In the genomic region with DNA sequence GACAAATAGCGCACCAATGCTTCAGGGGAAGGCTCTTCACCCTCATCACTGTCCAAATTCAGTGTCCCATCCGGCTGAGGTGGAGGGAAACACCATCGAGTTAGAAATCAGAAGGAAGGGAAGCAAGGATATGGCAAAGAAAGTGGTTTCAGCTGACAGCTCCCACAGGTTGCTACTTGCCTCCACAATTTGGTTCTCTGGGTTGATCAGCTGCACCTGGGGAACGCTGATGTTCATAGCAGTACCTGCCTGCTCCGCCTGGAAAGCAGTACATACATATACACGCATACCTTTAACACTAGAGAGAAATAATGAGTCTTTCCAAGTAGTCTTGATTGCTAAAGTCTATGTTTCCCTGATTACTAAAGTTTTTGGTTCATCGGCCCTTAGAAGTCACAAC, we compare ENCODE assay signal across 36 cellular contexts. TPM values are rescaled to one million over a fixed set of nuclear protein-coding genes. Genes with fewer than 3 reads are reported as not detected.
"Had no signal": no experiment of that assay in that cellular context is flagged by ENCODE, and none has a peak within 500 bp of the region (broad histone marks: within the 10 kb centered on the region; RNA-seq: fewer than 3 reads in every experiment).

No MANE protein-coding gene starts in this region.

- H3K27me3 ChIP-seq: brain microvascular endothelial cell, gastroesophageal sphincter, neutrophil, ovary, testis had no signal

- H3K36me3 ChIP-seq: brain microvascular endothelial cell had no signal

- H3K4me3 Mint-ChIP-seq: activated CD4-positive, alpha-beta T cell treated with anti-CD3 and anti-CD28 coated beads, Interleukin-2, amount 10 ng/mL, durations not matched to agents 24 days and 14 days; activated CD8-positive, alpha-beta memory T cell treated with anti-CD3 and anti-CD28 coated beads, Interleukin-2, amount 10 ng/mL, durations not matched to agents 7 days and 5 days; activated CD8-positive, alpha-beta T cell treated with anti-CD3 and anti-CD28 coated beads, Interleukin-2, amount 10 ng/mL, durations not matched to agents 7 days and 5 days; activated naive CD8-positive, alpha-beta T cell treated with anti-CD3 and anti-CD28 coated beads, Interleukin-2, amount 10 ng/mL, durations not matched to agents 7 days and 5 days; nephron progenitor cell had no signal

- H3K27ac ChIP-seq: brain microvascular endothelial cell, gastroesophageal sphincter, lower lobe of right lung, neutrophil, ovary, testis, WERI-Rb-1 had no signal

- FAIRE-seq: astrocyte, endometrium, TTC549, urothelium cell line had no signal

- DNase-seq: activated CD4-positive, alpha-beta T cell treated with anti-CD3 and anti-CD28 coated beads, Interleukin-2, amount 10 ng/mL, durations not matched to agents 24 days and 14 days; activated CD4-positive, CD25-positive, alpha-beta regulatory T cell treated with anti-CD3 and anti-CD28 coated beads, Interleukin-2, amount 50 U/mL, for 72 hours; activated CD8-positive, alpha-beta memory T cell treated with anti-CD3 and anti-CD28 coated beads, Interleukin-2, amount 10 ng/mL, durations not matched to agents 7 days and 5 days; activated CD8-positive, alpha-beta T cell treated with anti-CD3 and anti-CD28 coated beads, Interleukin-2, amount 10 ng/mL, durations not matched to agents 7 days and 5 days; activated naive CD4-positive, alpha-beta T cell treated with Interleukin-2 at 50 U/mL for 16 hours; activated naive CD8-positive, alpha-beta T cell treated with anti-CD3 and anti-CD28 coated beads, Interleukin-2, amount 10 ng/mL, durations not matched to agents 7 days and 5 days; activated T-cell treated with anti-CD3 and anti-CD28 coated beads, Interleukin-2, amount 50 U/mL, for 48 hours; brain microvascular endothelial cell; central memory CD4-positive, alpha-beta T cell; head of caudate nucleus; hypothalamus; kidney glomerular epithelial cell; lower lobe of right lung; naive B cell; nephron progenitor cell; ovary; retina; stimulated activated CD4-positive, alpha-beta T cell treated with anti-CD3 and anti-CD28 coated beads, Interleukin-12 subunit alpha, Interleukin-12 subunit beta, amount 100 ng/mL, for 4 hours; stimulated activated CD4-positive, alpha-beta T cell treated with anti-CD3 and anti-CD28 coated beads, Interleukin-4, amount 100 ng/mL, for 1 hour; stimulated activated naive CD8-positive, alpha-beta T cell treated with anti-CD3 and anti-CD28 coated beads, Interleukin-15, Interleukin-2, amounts not matched to agents 100 U/mL and 50 U/mL, for 24 hours; T-helper 9 cell; testis; trophoblast cell; WERI-Rb-1 had no signal

- H3K27ac Mint-ChIP-seq: activated CD4-positive, alpha-beta T cell treated with anti-CD3 and anti-CD28 coated beads, Interleukin-2, amount 10 ng/mL, durations not matched to agents 24 days and 14 days; activated CD8-positive, alpha-beta memory T cell treated with anti-CD3 and anti-CD28 coated beads, Interleukin-2, amount 10 ng/mL, durations not matched to agents 7 days and 5 days; activated CD8-positive, alpha-beta T cell treated with anti-CD3 and anti-CD28 coated beads, Interleukin-2, amount 10 ng/mL, durations not matched to agents 7 days and 5 days; activated naive CD8-positive, alpha-beta T cell treated with anti-CD3 and anti-CD28 coated beads, Interleukin-2, amount 10 ng/mL, durations not matched to agents 7 days and 5 days; nephron progenitor cell; progenitor cell of endocrine pancreas had no signal

- H3K9me3 Mint-ChIP-seq: activated CD4-positive, alpha-beta T cell treated with anti-CD3 and anti-CD28 coated beads, Interleukin-2, amount 10 ng/mL, durations not matched to agents 24 days and 14 days; activated naive CD8-positive, alpha-beta T cell treated with anti-CD3 and anti-CD28 coated beads, Interleukin-2, amount 10 ng/mL, durations not matched to agents 7 days and 5 days; naive B cell; nephron progenitor cell had no signal

- ATAC-seq: activated CD8-positive, alpha-beta memory T cell treated with anti-CD3 and anti-CD28 coated beads, Interleukin-2, amount 10 ng/mL, durations not matched to agents 7 days and 5 days; activated CD8-positive, alpha-beta T cell treated with anti-CD3 and anti-CD28 coated beads, Interleukin-2, amount 10 ng/mL, durations not matched to agents 7 days and 5 days; gastroesophageal sphincter; left lobe of liver; lower lobe of right lung; sciatic nerve; stimulated activated naive CD8-positive, alpha-beta T cell treated with anti-CD3 and anti-CD28 coated beads, Interleukin-15, Interleukin-2, amounts not matched to agents 100 U/mL and 50 U/mL, for 24 hours had no signal

- H3K27me3 Mint-ChIP-seq: activated CD4-positive, alpha-beta T cell treated with anti-CD3 and anti-CD28 coated beads, Interleukin-2, amount 10 ng/mL, durations not matched to agents 24 days and 14 days; activated CD8-positive, alpha-beta memory T cell treated with anti-CD3 and anti-CD28 coated beads, Interleukin-2, amount 10 ng/mL, durations not matched to agents 7 days and 5 days; activated naive CD8-positive, alpha-beta T cell treated with anti-CD3 and anti-CD28 coated beads, Interleukin-2, amount 10 ng/mL, durations not matched to agents 7 days and 5 days; naive B cell; progenitor cell of endocrine pancreas had no signal

- H3K9me3 ChIP-seq: gastroesophageal sphincter, lower lobe of right lung, neutrophil, ovary, testis had no signal

- H3K4me3 ChIP-seq: gastroesophageal sphincter, lower lobe of right lung, ovary, skin epidermis, testis had no signal

RNA-seq across cellular contexts. Expression of a gene that starts 37.8 kb away (rescaled TPM):
- total RNA-seq: activated CD4-positive, alpha-beta T cell treated with anti-CD3 and anti-CD28 coated beads, Interleukin-2, amount 10 ng/mL, durations not matched to agents 24 days and 14 days; activated CD8-positive, alpha-beta T cell treated with anti-CD3 and anti-CD28 coated beads, Interleukin-2, amount 10 ng/mL, durations not matched to agents 7 days and 5 days had no signal

RNA-seq across cellular contexts. Expression of a gene that starts 45.5 kb away (rescaled TPM):
- total RNA-seq: activated CD4-positive, alpha-beta T cell treated with anti-CD3 and anti-CD28 coated beads, Interleukin-2, amount 10 ng/mL, durations not matched to agents 24 days and 14 days; activated CD8-positive, alpha-beta memory T cell treated with anti-CD3 and anti-CD28 coated beads, Interleukin-2, amount 10 ng/mL, durations not matched to agents 7 days and 5 days; activated CD8-positive, alpha-beta T cell treated with anti-CD3 and anti-CD28 coated beads, Interleukin-2, amount 10 ng/mL, durations not matched to agents 7 days and 5 days; activated naive CD8-positive, alpha-beta T cell treated with anti-CD3 and anti-CD28 coated beads, Interleukin-2, amount 10 ng/mL, durations not matched to agents 7 days and 5 days; astrocyte; lower lobe of right lung; sciatic nerve; T-helper 1 cell treated with Interleukin-12 subunit alpha and Interleukin-12 subunit beta and Interleukin-4 antibody, amounts not matched to agents 30 ng/mL and 1 ng/mL, for 36 hours had no signal
- polyA plus RNA-seq: ovary had no signal

RNA-seq across cellular contexts. Expression of a gene that starts 52.1 kb away (rescaled TPM):
- total RNA-seq: activated CD4-positive, alpha-beta T cell treated with anti-CD3 and anti-CD28 coated beads, Interleukin-2, amount 10 ng/mL, durations not matched to agents 24 days and 14 days; activated CD8-positive, alpha-beta memory T cell treated with anti-CD3 and anti-CD28 coated beads, Interleukin-2, amount 10 ng/mL, durations not matched to agents 7 days and 5 days; activated CD8-positive, alpha-beta T cell treated with anti-CD3 and anti-CD28 coated beads, Interleukin-2, amount 10 ng/mL, durations not matched to agents 7 days and 5 days; activated naive CD8-positive, alpha-beta T cell treated with anti-CD3 and anti-CD28 coated beads, Interleukin-2, amount 10 ng/mL, durations not matched to agents 7 days and 5 days; astrocyte; lower lobe of right lung; mucosa of gallbladder; progenitor cell of endocrine pancreas; sciatic nerve; T-helper 1 cell treated with Interleukin-12 subunit alpha and Interleukin-12 subunit beta and Interleukin-4 antibody, amounts not matched to agents 30 ng/mL and 1 ng/mL, for 36 hours; testis had no signal
